ENCODE assay signal across 19 cellular contexts in the genomic region with DNA sequence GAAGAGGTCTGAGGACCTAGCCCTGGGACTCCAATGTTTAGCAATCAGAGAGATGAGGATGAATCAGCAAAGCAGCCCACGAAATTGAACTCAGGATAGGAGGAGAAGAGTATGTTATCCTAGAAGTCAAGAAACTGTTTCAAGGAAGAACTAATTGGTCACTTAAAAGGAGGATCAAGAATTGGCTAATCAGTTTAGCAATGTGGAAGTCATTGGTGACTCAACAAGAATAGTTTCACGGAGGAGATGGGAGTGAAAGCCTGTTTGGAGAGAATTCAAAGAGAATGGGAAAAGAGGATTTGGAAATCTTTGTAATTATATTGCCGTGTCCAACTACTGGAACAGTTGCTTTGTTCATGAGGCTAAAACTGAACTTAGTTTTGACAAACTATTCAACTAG. TPM values are rescaled to one million over a fixed set of nuclear protein-coding genes. Genes with fewer than 3 reads are reported as not detected.
A peak's percentile ranks its signal among the peaks of the same experiment; 100 is the strongest.
DNase-seq lines count a peak whose midpoint lies in the region; ATAC-seq and TF ChIP-seq lines count a peak whose summit lies in the region.
"Had no signal": no experiment of that assay in that cellular context is flagged by ENCODE, and none has a peak within 500 bp of the region (broad histone marks: within the 10 kb centered on the region; RNA-seq: fewer than 3 reads in every experiment).

No MANE protein-coding gene starts in this region.

- H3K4me1 Mint-ChIP-seq in activated T-helper 2 cell treated with anti-CD3 and anti-CD28 coated beads, Interferon-gamma antibody, Interleukin-2, Interleukin-4, amounts not matched to agents 10 μg/mL and 5 μg/mL and 100 μg/mL, durations not matched to agents 14 hours and 24 hours and 36 hours (ENCODE audit: low read depth): peaks cover 5% of the 10 kb centered on the region
- H3K4me1 Mint-ChIP-seq: B cell had no signal

- peaks cover 13% of the 10 kb centered on the region for H3K27me3 Mint-ChIP-seq in activated T-helper 2 cell treated with anti-CD3 and anti-CD28 coated beads, Interferon-gamma antibody, Interleukin-2, Interleukin-4, amounts not matched to agents 10 μg/mL and 5 μg/mL and 100 μg/mL, durations not matched to agents 14 hours and 24 hours and 36 hours (ENCODE audit: low read depth)

- H3K9me3 Mint-ChIP-seq in activated T-helper 2 cell treated with anti-CD3 and anti-CD28 coated beads, Interferon-gamma antibody, Interleukin-2, Interleukin-4, amounts not matched to agents 10 μg/mL and 5 μg/mL and 100 μg/mL, durations not matched to agents 14 hours and 24 hours and 36 hours: peaks cover 5% of the 10 kb centered on the region
- H3K9me3 Mint-ChIP-seq: CD4-positive, alpha-beta T cell had no signal

- no peak overlapping the region for H3K27ac Mint-ChIP-seq in activated T-helper 2 cell treated with anti-CD3 and anti-CD28 coated beads, Interferon-gamma antibody, Interleukin-2, Interleukin-4, amounts not matched to agents 10 μg/mL and 5 μg/mL and 100 μg/mL, durations not matched to agents 14 hours and 24 hours and 36 hours
- H3K27ac Mint-ChIP-seq: B cell; CD4-positive, alpha-beta T cell had no signal

- no peaks in the 10 kb centered on the region for H3K36me3 Mint-ChIP-seq in activated T-helper 2 cell treated with anti-CD3 and anti-CD28 coated beads, Interferon-gamma antibody, Interleukin-2, Interleukin-4, amounts not matched to agents 10 μg/mL and 5 μg/mL and 100 μg/mL, durations not matched to agents 14 hours and 24 hours and 36 hours (ENCODE audit: low read depth)

- no peak overlapping the region for H3K4me3 Mint-ChIP-seq in activated T-helper 2 cell treated with anti-CD3 and anti-CD28 coated beads, Interferon-gamma antibody, Interleukin-2, Interleukin-4, amounts not matched to agents 10 μg/mL and 5 μg/mL and 100 μg/mL, durations not matched to agents 14 hours and 24 hours and 36 hours (ENCODE audit: low read depth)
- H3K4me3 Mint-ChIP-seq: B cell; CD4-positive, alpha-beta T cell had no signal

- DNase-seq in AG08395 (ENCODE audit: low spot score) (peak; percentile 73), GM04504 (ENCODE audit: low read depth) (peak; percentile 74), cardiac fibroblast (ENCODE audit: low read depth in 2 of 2) (peak; percentile 40 to 49), foreskin fibroblast (peak; percentile 64 to 80), NCI-H345 treated with DMSO at 0.1 percent for 48 hours (lab: John Stamatoyannopoulos, UW; ENCODE audit: unreplicated experiment) (no peak)
- no peak for DNase-seq in effector CD8-positive, alpha-beta T cell (lab: John Stamatoyannopoulos, UW)
- DNase-seq in activated T-helper 2 cell treated with anti-CD3 and anti-CD28 coated beads, Interferon-gamma antibody, Interleukin-2, Interleukin-4, amounts not matched to agents 10 μg/mL and 5 μg/mL and 100 μg/mL, durations not matched to agents 14 hours and 24 hours and 36 hours (ENCODE audit: low spot score): no peak
- DNase-seq: Calu3; CD4-positive, alpha-beta T cell; DND-41; H7; Karpas-422; NCI-H1105 treated with DMSO at 0.1 percent for 48 hours; NCI-H1930; NCI-H2171; NCI-H774 had no signal

- intact Hi-C loops in activated T-helper 2 cell treated with anti-CD3 and anti-CD28 coated beads, Interferon-gamma antibody, Interleukin-2, Interleukin-4, amounts not matched to agents 10 μg/mL and 5 μg/mL and 100 μg/mL, durations not matched to agents 14 hours and 24 hours and 36 hours (cut with micrococcal nuclease): no loop called here

- TF ChIP-seq CTCF in cardiac fibroblast (IDR thresholded peaks at IDR 0.05; ENCODE audit: low read depth, low read length) (no peak), foreskin fibroblast (IDR thresholded peaks at IDR 0.05; ENCODE audit: low read depth, low read length) (no peak)

- H3K4me3 ChIP-seq in cardiac fibroblast (replicated peaks in 1 of 2; ENCODE audit: low read depth in 2 of 2, low read length in 2 of 2) (no peak overlapping the region), foreskin fibroblast (ENCODE audit: low read depth in 1 of 2, low read length in 2 of 2) (no peak overlapping the region)

- ATAC-seq in GM18907 (IDR thresholded peaks at IDR 0.05; ENCODE audit: unreplicated experiment): no peak
- ATAC-seq: HepG2 had no signal

RNA-seq across cellular contexts. Expression of gene HMCN1, which starts 7.4 kb away (rescaled TPM):
- total RNA-seq in activated T-helper 2 cell treated with anti-CD3 and anti-CD28 coated beads, Interferon-gamma antibody, Interleukin-2, Interleukin-4, amounts not matched to agents 10 μg/mL and 5 μg/mL and 100 μg/mL, durations not matched to agents 14 hours and 24 hours and 36 hours: 0.18 and 0.28 TPM in 2 replicates
- total RNA-seq: B cell, HepG2 had no signal

Comparison
In these comparisons a context has a peak if more than half of its experiments do, and no peak if none do; other contexts are left out.
1. DNase-seq: peak in AG08395 (single experiment), GM04504 (single experiment), cardiac fibroblast (2 of 2) and foreskin fibroblast (2 of 2); none in effector CD8-positive, alpha-beta T cell (single experiment), activated T-helper 2 cell treated with anti-CD3 and anti-CD28 coated beads, Interferon-gamma antibody, Interleukin-2, Interleukin-4, amounts not matched to agents 10 μg/mL and 5 μg/mL and 100 μg/mL, durations not matched to agents 14 hours and 24 hours and 36 hours (single experiment) and NCI-H345 treated with DMSO at 0.1 percent for 48 hours (single experiment).